In the genomic region with DNA sequence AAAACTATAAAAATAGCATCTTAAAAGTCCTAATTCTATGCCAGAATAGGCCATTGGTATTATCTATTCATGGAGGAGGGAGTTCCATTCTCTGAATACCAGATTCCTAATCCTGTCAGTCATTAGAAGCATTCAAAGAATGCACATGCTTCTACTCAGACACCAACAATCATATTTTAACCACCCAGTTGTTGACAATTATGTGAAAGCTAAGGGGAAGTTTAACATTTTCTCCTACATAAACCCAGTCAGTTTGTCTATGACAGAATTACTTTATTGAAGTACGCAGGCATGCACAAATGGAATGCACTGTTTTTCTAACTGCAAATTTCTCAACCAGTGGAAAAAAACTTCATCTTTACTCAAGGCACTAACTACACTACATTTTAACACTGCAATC, we compare ENCODE assay signal across 15 cellular contexts.
DNase-seq lines count a peak whose midpoint lies in the region; ATAC-seq and TF ChIP-seq lines count a peak whose summit lies in the region.
"Had no signal": no experiment of that assay in that cellular context is flagged by ENCODE, and none has a peak within 500 bp of the region (broad histone marks: within the 10 kb centered on the region; RNA-seq: fewer than 3 reads in every experiment).

No MANE protein-coding gene starts in this region.

- no peaks in the 10 kb centered on the region for H3K27me3 ChIP-seq in brain microvascular endothelial cell (replicated peaks)
- H3K27me3 ChIP-seq: pancreas had no signal

- H3K4me3 ChIP-seq in brain microvascular endothelial cell (ENCODE audit: low read depth, low read length) = no peak overlapping the region
- H3K4me3 ChIP-seq: pancreas had no signal

- no peak for TF ChIP-seq CTCF in brain microvascular endothelial cell (IDR thresholded peaks at IDR 0.05; ENCODE audit: low read depth, low read length, missing control alignments)

- H3K27ac ChIP-seq in brain microvascular endothelial cell = peak overlapping the region; percentile 77
- H3K27ac ChIP-seq: pancreas had no signal

- DNase-seq in A172 (ENCODE audit: low spot score) (peak; percentile 72), GM04504 (ENCODE audit: low read depth) (peak; percentile 65), brain microvascular endothelial cell (peak; percentile 63), left kidney (ENCODE audit: low read depth, low spot score) (peak; percentile 5), NCI-H2171 (lab: John Stamatoyannopoulos, UW) (no peak)
- DNase-seq: DND-41; effector CD8-positive, alpha-beta T cell; H9; left ventricle myocardium superior; pancreas; stimulated activated CD8-positive, alpha-beta memory T cell treated with anti-CD3 and anti-CD28 coated beads, Interleukin-4, amount 100 ng/mL, for 48 hours had no signal

- H3K36me3 ChIP-seq in brain microvascular endothelial cell (replicated peaks) = peaks cover 26% of the 10 kb centered on the region

- ATAC-seq in GM19467 (IDR thresholded peaks at IDR 0.05; ENCODE audit: unreplicated experiment) (no peak), HG03175 (IDR thresholded peaks at IDR 0.05; ENCODE audit: unreplicated experiment) (no peak), GM21529 (IDR thresholded peaks at IDR 0.05; ENCODE audit: unreplicated experiment) (no peak)
- ATAC-seq: left ventricle myocardium superior, pancreas, WTC11 had no signal

- in situ Hi-C loops in brain microvascular endothelial cell (cut with HindIII; ENCODE audit: low pct_ligation_motif_present, low sequenced_read_pairs) = no loop called here
